ENCODE assay signal across 2 cellular contexts in the genomic region with DNA sequence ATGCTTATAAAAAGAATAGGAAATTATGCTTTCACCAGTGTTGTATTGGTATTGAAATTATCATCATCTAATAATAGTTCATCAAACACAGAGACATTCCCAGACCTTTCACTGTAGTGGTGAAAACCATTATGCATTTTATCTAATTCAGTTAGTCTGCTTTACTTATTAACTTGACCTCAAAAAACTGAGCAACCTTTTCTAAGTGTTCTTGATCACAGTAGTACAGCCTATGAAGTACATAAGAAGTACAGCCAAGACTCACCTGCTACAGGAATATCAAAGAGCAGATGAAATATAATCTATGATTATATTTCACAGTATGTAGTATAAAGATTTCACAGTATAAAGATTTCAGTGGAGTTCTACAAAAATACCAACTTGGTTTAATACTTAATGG.
TF ChIP-seq lines count a peak whose summit lies in the region.

No MANE protein-coding gene starts in this region.

TF ChIP-seq in A549, 52 proteins besides CTCF, POLR2A, EP300 and RAD21 (continued from another document):
- TF ChIP-seq REST (IDR thresholded peaks at IDR 0.05) = no peak
- TF ChIP-seq HDAC2 (IDR thresholded peaks at IDR 0.05) = no peak
- TF ChIP-seq NPAS2 (CRISPR knock-in tag; IDR thresholded peaks at IDR 0.05; ENCODE audit: borderline replicate concordance) = no peak
- TF ChIP-seq, protein P1, sequence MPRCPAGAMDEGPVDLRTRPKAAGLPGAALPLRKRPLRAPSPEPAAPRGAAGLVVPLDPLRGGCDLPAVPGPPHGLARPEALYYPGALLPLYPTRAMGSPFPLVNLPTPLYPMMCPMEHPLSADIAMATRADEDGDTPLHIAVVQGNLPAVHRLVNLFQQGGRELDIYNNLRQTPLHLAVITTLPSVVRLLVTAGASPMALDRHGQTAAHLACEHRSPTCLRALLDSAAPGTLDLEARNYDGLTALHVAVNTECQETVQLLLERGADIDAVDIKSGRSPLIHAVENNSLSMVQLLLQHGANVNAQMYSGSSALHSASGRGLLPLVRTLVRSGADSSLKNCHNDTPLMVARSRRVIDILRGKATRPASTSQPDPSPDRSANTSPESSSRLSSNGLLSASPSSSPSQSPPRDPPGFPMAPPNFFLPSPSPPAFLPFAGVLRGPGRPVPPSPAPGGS (IDR thresholded peaks at IDR 0.05) = no peak
- no peak for TF ChIP-seq ZSCAN20 (CRISPR knock-in tag; IDR thresholded peaks at IDR 0.05)
- TF ChIP-seq NR3C1 (IDR thresholded peaks at IDR 0.05) = no peak
- TF ChIP-seq RNF2 (IDR thresholded peaks at IDR 0.05; ENCODE audit: borderline replicate concordance, low read depth) = no peak
- TF ChIP-seq SREBF2 (IDR thresholded peaks at IDR 0.05) = no peak
- TF ChIP-seq, protein P2, sequence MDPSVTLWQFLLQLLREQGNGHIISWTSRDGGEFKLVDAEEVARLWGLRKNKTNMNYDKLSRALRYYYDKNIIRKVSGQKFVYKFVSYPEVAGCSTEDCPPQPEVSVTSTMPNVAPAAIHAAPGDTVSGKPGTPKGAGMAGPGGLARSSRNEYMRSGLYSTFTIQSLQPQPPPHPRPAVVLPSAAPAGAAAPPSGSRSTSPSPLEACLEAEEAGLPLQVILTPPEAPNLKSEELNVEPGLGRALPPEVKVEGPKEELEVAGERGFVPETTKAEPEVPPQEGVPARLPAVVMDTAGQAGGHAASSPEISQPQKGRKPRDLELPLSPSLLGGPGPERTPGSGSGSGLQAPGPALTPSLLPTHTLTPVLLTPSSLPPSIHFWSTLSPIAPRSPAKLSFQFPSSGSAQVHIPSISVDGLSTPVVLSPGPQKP (IDR thresholded peaks at IDR 0.05; ENCODE audit: low read depth, low read length) = no peak
TF ChIP-seq in A549: peak in this region for 0.

TF ChIP-seq in SK-N-SH, 30 proteins besides CTCF, POLR2A, EP300 and RAD21 (continued from another document):
- no peak for TF ChIP-seq REST (IDR thresholded peaks at IDR 0.05; ENCODE audit: low read depth, low read length)
- TF ChIP-seq NFIC (IDR thresholded peaks at IDR 0.05; ENCODE audit: borderline replicate concordance) = no peak
TF ChIP-seq in SK-N-SH: peak in this region for 0.
